ENCODE assay signal across 13 cellular contexts in the genomic region with DNA sequence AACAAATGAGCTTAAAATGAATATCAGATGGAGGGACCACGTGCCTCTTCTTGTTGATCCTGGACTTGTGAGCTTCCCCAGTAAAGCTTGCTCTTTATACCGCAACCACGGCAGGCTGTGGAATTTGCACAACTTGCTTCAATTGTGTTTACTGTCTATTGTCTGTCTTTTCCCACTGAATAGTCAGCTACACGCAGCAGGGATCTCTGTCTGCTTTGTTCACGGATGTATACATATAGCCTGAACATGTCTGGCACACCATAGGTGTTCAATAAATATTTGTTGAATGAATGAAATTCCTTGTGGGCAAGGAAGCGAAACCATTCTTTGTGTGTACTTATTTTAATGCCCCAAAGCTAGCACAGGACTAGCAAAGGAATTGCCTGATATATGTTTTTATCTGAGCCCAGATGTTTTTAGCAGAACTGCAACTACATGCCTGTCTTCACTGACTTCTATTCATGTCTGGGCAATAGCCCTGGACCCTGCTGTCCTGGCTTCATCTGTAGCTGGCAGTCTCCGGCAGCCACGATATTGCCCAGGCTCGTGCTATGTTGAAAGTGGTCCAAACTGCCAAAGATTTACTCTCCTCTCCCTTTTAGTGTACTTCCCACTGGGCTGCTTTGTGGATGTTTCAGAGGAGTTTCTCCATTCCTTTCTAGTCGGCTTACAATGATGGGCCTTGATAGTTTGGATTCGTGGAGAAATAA. TPM values are rescaled to one million over a fixed set of nuclear protein-coding genes. Genes with fewer than 3 reads are reported as not detected.
DNase-seq lines count a peak whose midpoint lies in the region; ATAC-seq, FAIRE-seq and TF ChIP-seq lines count a peak whose summit lies in the region.
"Had no signal": no experiment of that assay in that cellular context is flagged by ENCODE, and none has a peak within 500 bp of the region (broad histone marks: within the 10 kb centered on the region; RNA-seq: fewer than 3 reads in every experiment).

No MANE protein-coding gene starts in this region.

- H3K27ac ChIP-seq in A549 (peak overlapping the region; percentile 55 to 73), HL-60 (replicated peaks) (peak overlapping the region; percentile 84; the same call in 1 of the 2 replicates), astrocyte (ENCODE audit: low read depth, low read length) (no peak overlapping the region), keratinocyte (ENCODE audit: control insufficient read depth, insufficient read depth, low read length) (peak overlapping the region; percentile 51), psoas muscle (no peak overlapping the region)
- H3K27ac ChIP-seq: parathyroid adenoma, vagina, WERI-Rb-1 had no signal

- H3K4me2 ChIP-seq in A549 (peak overlapping the region; percentile 56), astrocyte (ENCODE audit: low read length) (peak overlapping the region; percentile 72), keratinocyte (ENCODE audit: control insufficient read depth, extremely low read depth, insufficient read depth, low read depth, low read length) (peak overlapping the region; percentile 78)

- no peaks in the 10 kb centered on the region for H3K9me3 Mint-ChIP-seq in astrocyte (ENCODE audit: unreplicated experiment)
- peaks cover 4% of the 10 kb centered on the region for H3K9me3 Mint-ChIP-seq in activated naive CD4-positive, alpha-beta T cell treated with anti-CD3 and anti-CD28 coated beads for 36 hours
- H3K9me3 Mint-ChIP-seq: activated T-helper 17 cell treated with anti-CD3 and anti-CD28 coated beads, Interleukin-2, amount 50 U/mL, for 72 hours had no signal

- H3K9ac ChIP-seq in astrocyte (ENCODE audit: low read length) (peak overlapping the region; percentile 8), keratinocyte (ENCODE audit: control insufficient read depth, extremely low read depth, insufficient read depth, low read length) (peak overlapping the region; percentile 5)
- H3K9ac ChIP-seq: parathyroid adenoma had no signal

- H4K20me1 ChIP-seq in astrocyte (ENCODE audit: insufficient read depth, low read length) (no peaks in the 10 kb centered on the region), keratinocyte (ENCODE audit: control insufficient read depth, extremely low read depth, insufficient read depth, low read length) (no peaks in the 10 kb centered on the region)

- TF ChIP-seq RAD21 in A549 (conservative IDR thresholded peaks at IDR 0.05 in 1 of 2, IDR thresholded peaks at IDR 0.05 in 1 of 2): no peak

- no peak for TF ChIP-seq EP300 in A549 (IDR thresholded peaks at IDR 0.05)

- H3K4me1 ChIP-seq in A549: peaks cover 36% of the 10 kb centered on the region
- H3K4me1 ChIP-seq in astrocyte (ENCODE audit: insufficient read depth, low read length): peaks cover 19% of the 10 kb centered on the region
- H3K4me1 ChIP-seq in keratinocyte (ENCODE audit: control insufficient read depth, extremely low read depth, insufficient read depth, low read length): peaks cover 36% of the 10 kb centered on the region
- peaks cover 23% of the 10 kb centered on the region for H3K4me1 ChIP-seq in psoas muscle
- H3K4me1 ChIP-seq: parathyroid adenoma had no signal

- FAIRE-seq in A549 (lab: Jason Lieb, UNC) (no peak), astrocyte (lab: Jason Lieb, UNC) (no peak), keratinocyte (lab: Jason Lieb, UNC) (peak; percentile 85), GM12892 (lab: Jason Lieb, UNC) (no peak)

- POLR2A ChIA-PET in A549 (lab: Yijun Ruan, JAX): interaction anchor here (2.3 kb wide), 1 partner anchor 30 kb away, joined by 13 read pairs; the partner anchor contains the start of gene IFRD1

- ATAC-seq in A549 (peak; percentile 15 to 48; a peak in 4 of 6 replicates), psoas muscle (no peak)
- ATAC-seq: activated T-helper 17 cell treated with anti-CD3 and anti-CD28 coated beads, Interleukin-2, amount 50 U/mL, for 72 hours had no signal

- H2AFZ ChIP-seq in astrocyte (ENCODE audit: low read depth, low read length): peak overlapping the region; percentile 51
- H2AFZ ChIP-seq in keratinocyte (ENCODE audit: control insufficient read depth, low read length): peak overlapping the region; percentile 25
- H2AFZ ChIP-seq: parathyroid adenoma had no signal

- TF ChIP-seq CTCF in A549 (IDR thresholded peaks at IDR 0.05) (no peak), HL-60 (IDR thresholded peaks at IDR 0.05; ENCODE audit: insufficient read depth, low read length) (no peak), astrocyte (IDR thresholded peaks at IDR 0.05; ENCODE audit: insufficient read depth, low read depth, low read length) (no peak), keratinocyte (optimal IDR thresholded peaks at IDR 0.05 in 1 of 3, IDR thresholded peaks at IDR 0.05 in 1 of 3, conservative IDR thresholded peaks at IDR 0.05 in 1 of 3; ENCODE audit: extremely low read depth in 1 of 3, insufficient read depth in 2 of 3, low read length in 3 of 3) (no peak), psoas muscle (IDR thresholded peaks at IDR 0.05) (no peak)

- H3K27ac Mint-ChIP-seq in astrocyte (ENCODE audit: unreplicated experiment): peak overlapping the region; percentile 60
- H3K27ac Mint-ChIP-seq in activated naive CD4-positive, alpha-beta T cell treated with anti-CD3 and anti-CD28 coated beads for 36 hours: no peak overlapping the region
- H3K27ac Mint-ChIP-seq: activated T-helper 17 cell treated with anti-CD3 and anti-CD28 coated beads, Interleukin-2, amount 50 U/mL, for 72 hours had no signal

- intact Hi-C loops in psoas muscle (cut with DNase I): no loop called here
- intact Hi-C loops in activated naive CD4-positive, alpha-beta T cell treated with anti-CD3 and anti-CD28 coated beads for 36 hours (cut with micrococcal nuclease): no loop called here

- WGBS in A549 (ENCODE audit: missing lambda C conversion rate): 43% methylated on average over 11 of the region's 11 CpGs
- 55 to 64% (median 59%) methylated on average over 11 of the region's 11 CpGs for WGBS in psoas muscle, 3 donors

- CTCF ChIA-PET in A549 (lab: Yijun Ruan, JAX): interaction anchor here (0.6 to 2.2 kb wide), 10 partner anchors 9 to 668 kb away, joined by 3 to 10 read pairs (median 3); no protein-coding TSS in a partner anchor
- CTCF ChIA-PET in activated naive CD4-positive, alpha-beta T cell treated with anti-CD3 and anti-CD28 coated beads for 36 hours (lab: Charles Lee): interaction anchor here (1.0 kb wide), 1 partner anchor 668 kb away, joined by 4 read pairs; no protein-coding TSS in a partner anchor

- dilution Hi-C loops in keratinocyte (cut with MboI; ENCODE audit: extremely low pct_ligation_motif_present, low sequenced_read_pairs): no loop called here

- H3K27me3 ChIP-seq in HL-60 (ENCODE audit: insufficient read depth, poor library complexity, severe bottlenecking) (no peaks in the 10 kb centered on the region), astrocyte (ENCODE audit: insufficient read depth, low read length) (no peaks in the 10 kb centered on the region), keratinocyte (ENCODE audit: control insufficient read depth, extremely low read depth, insufficient read depth, low read length) (no peaks in the 10 kb centered on the region), psoas muscle (ENCODE audit: insufficient read depth in 3 of 3, low read length in 2 of 3) (no peaks in the 10 kb centered on the region)
- H3K27me3 ChIP-seq: BE2C, vagina had no signal

- no peak for TF ChIP-seq POLR2A in A549 (IDR thresholded peaks at IDR 0.05; ENCODE audit: low read length)
- TF ChIP-seq POLR2A in GM12892 (IDR thresholded peaks at IDR 0.05; ENCODE audit: low read depth, low read length): no peak

- H3K9me1 ChIP-seq in keratinocyte (ENCODE audit: control insufficient read depth, extremely low read depth, insufficient read depth, low read length): no peaks in the 10 kb centered on the region

- no peaks in the 10 kb centered on the region for H3K36me3 Mint-ChIP-seq in astrocyte (ENCODE audit: low read depth, unreplicated experiment)
- H3K36me3 Mint-ChIP-seq in activated naive CD4-positive, alpha-beta T cell treated with anti-CD3 and anti-CD28 coated beads for 36 hours (ENCODE audit: low read depth): no peaks in the 10 kb centered on the region

- DNase-seq in A549 (ENCODE audit: low read depth in 1 of 2, low spot score in 1 of 2) (no peak), HL-60 (ENCODE audit: low read depth in 1 of 2, low spot score in 1 of 2) (no peak), astrocyte (ENCODE audit: low read depth) (peak; percentile 31), keratinocyte (ENCODE audit: low read depth, low spot score) (no peak), psoas muscle (no peak), NCI-H2196 treated with DMSO at 0.1 percent for 48 hours (lab: John Stamatoyannopoulos, UW; ENCODE audit: unreplicated experiment) (no peak), GM12892 (ENCODE audit: insufficient read length) (no peak)
- no peak for DNase-seq in activated naive CD4-positive, alpha-beta T cell treated with anti-CD3 and anti-CD28 coated beads for 36 hours
- DNase-seq: BE2C, WERI-Rb-1 had no signal

- H3K79me2 ChIP-seq in astrocyte (ENCODE audit: insufficient read depth, low read length) (no peaks in the 10 kb centered on the region), keratinocyte (ENCODE audit: control insufficient read depth, insufficient read depth, low read length) (no peaks in the 10 kb centered on the region)
- H3K79me2 ChIP-seq: parathyroid adenoma had no signal

- peaks cover 4% of the 10 kb centered on the region; the same call in 2 of the 3 replicates for H3K9me3 ChIP-seq in A549
- no peaks in the 10 kb centered on the region for H3K9me3 ChIP-seq in astrocyte (ENCODE audit: insufficient read depth, low read depth, low read length)
- H3K9me3 ChIP-seq in keratinocyte (ENCODE audit: control insufficient read depth, low read depth, low read length): no peaks in the 10 kb centered on the region
- H3K9me3 ChIP-seq in psoas muscle: no peaks in the 10 kb centered on the region
- H3K9me3 ChIP-seq: BE2C, vagina had no signal

- H3K36me3 ChIP-seq in astrocyte (ENCODE audit: insufficient read depth, low read length) (no peaks in the 10 kb centered on the region), keratinocyte (ENCODE audit: control insufficient read depth in 2 of 2, extremely low read depth in 1 of 2, insufficient read depth in 2 of 2, low read length in 2 of 2) (no peaks in the 10 kb centered on the region), psoas muscle (ENCODE audit: insufficient read depth in 1 of 2, low read depth in 1 of 2) (no peaks in the 10 kb centered on the region)
- H3K36me3 ChIP-seq: BE2C, vagina, WERI-Rb-1 had no signal

- H3K27me3 Mint-ChIP-seq in astrocyte (ENCODE audit: low read depth, unreplicated experiment): no peaks in the 10 kb centered on the region
- peaks cover 2% of the 10 kb centered on the region for H3K27me3 Mint-ChIP-seq in activated naive CD4-positive, alpha-beta T cell treated with anti-CD3 and anti-CD28 coated beads for 36 hours (ENCODE audit: low read depth)
- H3K27me3 Mint-ChIP-seq: activated T-helper 17 cell treated with anti-CD3 and anti-CD28 coated beads, Interleukin-2, amount 50 U/mL, for 72 hours had no signal

- no peak overlapping the region for H3K4me3 Mint-ChIP-seq in astrocyte (ENCODE audit: unreplicated experiment)
- H3K4me3 Mint-ChIP-seq in activated naive CD4-positive, alpha-beta T cell treated with anti-CD3 and anti-CD28 coated beads for 36 hours: no peak overlapping the region
- H3K4me3 Mint-ChIP-seq: activated T-helper 17 cell treated with anti-CD3 and anti-CD28 coated beads, Interleukin-2, amount 50 U/mL, for 72 hours had no signal

- H3K4me1 Mint-ChIP-seq in astrocyte (ENCODE audit: low read depth, unreplicated experiment): peaks cover 30% of the 10 kb centered on the region
- H3K4me1 Mint-ChIP-seq in activated naive CD4-positive, alpha-beta T cell treated with anti-CD3 and anti-CD28 coated beads for 36 hours (ENCODE audit: low read depth): peaks cover 23% of the 10 kb centered on the region

- H3K4me3 ChIP-seq in A549 (no peak overlapping the region), HL-60 (replicated peaks; ENCODE audit: insufficient read depth, low read length) (no peak overlapping the region), astrocyte (ENCODE audit: insufficient read depth, low read depth, low read length) (peak overlapping the region; percentile 20), keratinocyte (ENCODE audit: control insufficient read depth in 2 of 3, extremely low read depth in 1 of 3, insufficient read depth in 2 of 3, low read depth in 1 of 3, low read length in 3 of 3) (peak overlapping the region in 2 of 3 experiments; percentile 24 to 41), psoas muscle (no peak overlapping the region)
- H3K4me3 ChIP-seq: vagina had no signal

RNA-seq across cellular contexts. Expression of gene IFRD1, which starts 29.9 kb away (rescaled TPM):
- polyA plus RNA-seq in A549 (2011; rRNA removed) (95.1 and 129 TPM in 2 replicates), A549 (2017; fragmentation: RNase III; extraction: RNeasy Plus Mini Kit Qiagen cat#74134 plus additional on column Dnase treatment) (38.8 to 42.7 TPM (median 40.2 TPM) in 3 replicates), keratinocyte (21.0 to 38.3 TPM (median 28.6 TPM) in 3 replicates), psoas muscle (100 to 1,000 TPM in 1 of 3 donors, 10 to 100 TPM in 2; 34.7 to 153 (median 84.1) TPM)
- polyA plus RNA-seq in A549 (2012; cell fraction: cytosol; rRNA removed): 29.7 and 34.1 TPM in 2 replicates
- polyA plus RNA-seq in A549 (2012; cell fraction: nucleus; rRNA removed): 35.2 and 36.9 TPM in 2 replicates
- 26.4 and 30.7 TPM in 2 replicates for polyA minus RNA-seq in A549 (2011; rRNA and poly(A)+ RNA removed)
- total RNA-seq in astrocyte (101 TPM in 2 replicates), psoas muscle (100 to 1,000 TPM in 1 of 4 donors, 10 to 100 TPM in 3; 43.7 to 163 (median 54.0) TPM)
- 166 TPM for polyA plus RNA-seq in keratinocyte (2011; ENCODE audit: low read depth)
- 12.9 and 26.5 TPM in 2 replicates for polyA plus RNA-seq in keratinocyte (2011; cell fraction: cytosol; rRNA removed)
- 47.4 and 68.1 TPM in 2 replicates for polyA plus RNA-seq in keratinocyte (2011; cell fraction: nucleus; rRNA removed)
- polyA plus RNA-seq in keratinocyte (2012; ENCODE audit: low replicate concordance): 16.4 and 93.2 TPM in 2 replicates
- polyA minus RNA-seq in keratinocyte: 3.8 to 28.9 TPM (median 14.3 TPM) in 3 replicates
- polyA minus RNA-seq in keratinocyte (2011; cell fraction: cytosol; rRNA and poly(A)+ RNA removed): 8.1 TPM
- 36.2 and 46.7 TPM in 2 replicates for polyA minus RNA-seq in keratinocyte (2011; cell fraction: nucleus; rRNA and poly(A)+ RNA removed)
- total RNA-seq in activated naive CD4-positive, alpha-beta T cell treated with anti-CD3 and anti-CD28 coated beads for 36 hours: 10 to 100 TPM; 47.3 to 50.5 TPM
- polyA plus RNA-seq in GM12892 (2012; ENCODE audit: missing spikeins): 28.9 TPM

Comparison
In these comparisons a context has a peak if more than half of its experiments do, and no peak if none do; other contexts are left out.
1. ATAC-seq: peak in A549 (2 of 2); none in psoas muscle (0 of 4).
2. H3K27ac ChIP-seq: peak in A549 (2 of 2), HL-60 (single experiment) and keratinocyte (single experiment); none in astrocyte (single experiment) and psoas muscle (single experiment).
3. H3K4me3 ChIP-seq: peak in astrocyte (single experiment) and keratinocyte (2 of 3); none in A549 (single experiment), HL-60 (single experiment) and psoas muscle (single experiment).
4. Peak in every context shown above with its lines, with median percentiles within 50 percentile points of each other: H3K4me2 ChIP-seq.